In the genomic region with DNA sequence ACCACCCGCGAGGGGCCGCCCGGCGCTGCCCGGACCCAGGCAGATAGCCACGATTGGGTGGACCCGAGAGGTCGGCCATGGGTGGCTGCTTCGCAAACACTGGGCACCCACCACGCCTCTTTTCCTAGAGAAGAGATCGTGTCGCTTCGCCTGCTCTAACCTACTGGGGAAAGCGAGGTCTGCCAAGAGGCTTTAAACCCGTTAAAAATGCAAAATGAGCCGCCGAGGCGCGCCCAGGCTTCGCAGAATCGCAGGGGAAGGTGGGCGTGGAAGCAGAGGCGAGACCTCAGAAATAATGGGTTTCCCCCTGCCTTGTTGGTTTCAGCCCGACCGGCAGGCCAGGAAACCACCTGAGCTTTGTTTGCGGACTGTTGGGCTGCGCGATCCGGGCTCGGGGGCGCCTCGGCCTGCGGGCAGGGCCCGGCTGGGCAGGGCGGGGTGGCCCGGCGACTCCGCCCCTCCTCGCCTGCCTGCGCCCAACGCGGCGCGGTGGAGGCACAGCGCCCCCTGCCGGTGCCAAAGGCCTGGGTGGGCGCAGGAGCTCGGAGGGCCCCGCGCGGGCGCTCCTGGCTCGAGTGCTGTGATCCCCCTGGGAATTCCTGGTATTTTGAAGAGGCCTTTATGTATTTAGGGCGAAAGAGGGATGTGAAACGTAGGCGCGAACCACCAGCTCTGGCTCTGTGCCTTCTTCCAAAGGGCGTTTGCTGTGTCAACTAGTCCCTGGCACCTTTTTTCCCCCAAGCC, we compare ENCODE assay signal across 8 cellular contexts. TPM values are rescaled to one million over a fixed set of nuclear protein-coding genes. Genes with fewer than 3 reads are reported as not detected.
A peak's percentile ranks its signal among the peaks of the same experiment; 100 is the strongest.
DNase-seq lines count a peak whose midpoint lies in the region; ATAC-seq and TF ChIP-seq lines count a peak whose summit lies in the region.

No MANE protein-coding gene starts in this region.

- intact Hi-C loops in heart right ventricle (cut with DNase I): loop anchor here (1.0 to 10.0 kb wide), 25 partner anchors 49 to 1078 kb away; no protein-coding TSS in a partner anchor
- intact Hi-C loops in posterior vena cava (cut with DNase I): loop anchor here in 1 of 2 donors (2.0 kb wide), 1 partner anchor 1076 kb away; no protein-coding TSS in a partner anchor
- intact Hi-C loops in upper lobe of right lung (cut with DNase I): no loop called here

- DNase-seq in GM12865 (ENCODE audit: low read depth) (peak; percentile 98), NCI-H1092 (lab: John Stamatoyannopoulos, UW) (peak; percentile 82), SW 1271 (lab: John Stamatoyannopoulos, UW) (peak; percentile 70 to 88), heart right ventricle (peak; percentile 85 to 91), posterior vena cava (ENCODE audit: low spot score) (peak; percentile 95), upper lobe of right lung (peak; percentile 91)

- peaks cover 0 to 23% (median 0%) of the 10 kb centered on the region in 9 donors for H3K36me3 ChIP-seq in heart right ventricle
- H3K36me3 ChIP-seq in upper lobe of right lung: no peaks in the 10 kb centered on the region

- peak; percentile 79 for ATAC-seq in HG02571 (IDR thresholded peaks at IDR 0.05; ENCODE audit: unreplicated experiment)
- peak; percentile 84 to 98 (median 87) for ATAC-seq in heart right ventricle
- ATAC-seq in upper lobe of right lung: peak; percentile 97

- H3K27ac ChIP-seq in adipose tissue (ENCODE audit: low read depth, low read length) (peak overlapping the region; percentile 88), heart right ventricle (peak overlapping the region; percentile 92 to 99 (median 94)), upper lobe of right lung (peak overlapping the region; percentile 94)

- H3K9me3 ChIP-seq in heart right ventricle: no peaks in the 10 kb centered on the region
- no peaks in the 10 kb centered on the region for H3K9me3 ChIP-seq in upper lobe of right lung

- H3K4me3 ChIP-seq in GM12865 (ENCODE audit: low read depth, low read length): peak overlapping the region; percentile 86
- peak overlapping the region; percentile 70 to 93 (median 76) for H3K4me3 ChIP-seq in heart right ventricle
- H3K4me3 ChIP-seq in upper lobe of right lung: peak overlapping the region; percentile 78

- peaks cover 0 to 55% (median 34%) of the 10 kb centered on the region in 9 donors for H3K4me1 ChIP-seq in heart right ventricle
- H3K4me1 ChIP-seq in upper lobe of right lung: no peaks in the 10 kb centered on the region

- 0 to 2% (median 1%) methylated on average over 58 to 59 of the region's 59 CpGs for WGBS in adipose tissue, 3 donors
- WGBS in heart right ventricle, 2 donors: 1% methylated on average over 58 to 59 of the region's 59 CpGs

- peaks cover 0 to 9% (median 0%) of the 10 kb centered on the region in 7 donors for H3K27me3 ChIP-seq in heart right ventricle
- peaks cover 4% of the 10 kb centered on the region for H3K27me3 ChIP-seq in upper lobe of right lung

- TF ChIP-seq CTCF in GM12865 (IDR thresholded peaks at IDR 0.05; ENCODE audit: insufficient read depth, low read depth, low read length, missing control alignments) (peak; percentile 89), heart right ventricle (IDR thresholded peaks at IDR 0.05) (peak; percentile 91 to 99 (median 98)), upper lobe of right lung (IDR thresholded peaks at IDR 0.05) (peak; percentile 92)

RNA-seq across cellular contexts. Expression of gene MARCKS, which starts 1.6 kb away (rescaled TPM):
- polyA plus RNA-seq in adipose tissue (10 to 100 TPM; 14.2 to 35.2 (median 15.0) TPM), heart right ventricle (10 to 100 TPM in 1 of 2 donors, 1 to 10 TPM in 1; 6.7 to 12.3 TPM)
- total RNA-seq in heart right ventricle (10 to 100 TPM; 12.9 to 65.2 (median 16.1) TPM), posterior vena cava (10 to 100 TPM; 49.6 to 69.2 TPM), upper lobe of right lung (73.4 TPM)

Comparison
In these comparisons a context has a peak if more than half of its experiments do, and no peak if none do; other contexts are left out.
1. Peak in every context shown above with its lines: DNase-seq, ATAC-seq, H3K4me3 ChIP-seq and H3K27ac ChIP-seq.